In the genomic region with DNA sequence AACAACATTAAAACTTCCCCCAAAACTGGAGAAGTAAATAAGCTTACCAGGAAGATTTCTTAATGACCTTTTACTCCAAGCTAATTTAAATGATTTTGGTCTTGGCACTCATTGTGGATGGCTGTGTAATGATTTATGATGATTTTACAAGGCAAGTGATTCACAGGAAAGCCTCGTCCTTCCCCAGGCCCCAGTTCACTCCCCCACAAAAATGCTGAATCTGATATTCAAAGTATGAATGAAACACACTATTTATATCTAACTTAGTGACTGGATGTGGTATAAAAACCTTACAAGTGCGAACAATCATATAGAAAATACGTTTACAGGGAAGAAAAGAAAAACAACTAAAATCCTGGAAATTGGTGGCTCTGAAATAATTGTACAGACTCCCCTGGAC, we compare ENCODE assay signal across 10 cellular contexts. TPM values are rescaled to one million over a fixed set of nuclear protein-coding genes. Genes with fewer than 3 reads are reported as not detected.
DNase-seq lines count a peak whose midpoint lies in the region; ATAC-seq and TF ChIP-seq lines count a peak whose summit lies in the region.
"Had no signal": no experiment of that assay in that cellular context is flagged by ENCODE, and none has a peak within 500 bp of the region (broad histone marks: within the 10 kb centered on the region; RNA-seq: fewer than 3 reads in every experiment).

No MANE protein-coding gene starts in this region.

- H3K9ac ChIP-seq in adipocyte (ENCODE audit: low read length), result peak overlapping the region; percentile 67
- peak overlapping the region; percentile 78 for H3K9ac ChIP-seq in skeletal muscle satellite cell (ENCODE audit: low read depth, low read length)

- H3K9me3 ChIP-seq in adipocyte (ENCODE audit: control insufficient read depth, low read length) (no peaks in the 10 kb centered on the region), gastroesophageal sphincter (no peaks in the 10 kb centered on the region), skeletal muscle satellite cell (replicated peaks; ENCODE audit: low read length) (no peaks in the 10 kb centered on the region)

- peak overlapping the region; percentile 57 for H3K4me3 ChIP-seq in adipocyte (ENCODE audit: low read length)
- no peak overlapping the region for H3K4me3 ChIP-seq in gastroesophageal sphincter
- H3K4me3 ChIP-seq in skeletal muscle satellite cell (ENCODE audit: low read length), result peak overlapping the region; percentile 41

- ATAC-seq in gastroesophageal sphincter (no peak), GM19463 (IDR thresholded peaks at IDR 0.05; ENCODE audit: unreplicated experiment) (no peak)

- intact Hi-C loops in posterior cingulate gyrus (cut with DNase I), result no loop called here

- peak overlapping the region; percentile 75 for H3K4me2 ChIP-seq in skeletal muscle satellite cell (ENCODE audit: low read length)

- no peaks in the 10 kb centered on the region for H3K27me3 ChIP-seq in adipocyte (replicated peaks; ENCODE audit: control insufficient read depth, insufficient read depth, low read length)
- no peaks in the 10 kb centered on the region for H3K27me3 ChIP-seq in gastroesophageal sphincter
- no peaks in the 10 kb centered on the region for H3K27me3 ChIP-seq in skeletal muscle satellite cell (ENCODE audit: control insufficient read depth, insufficient read depth, low read length)

- H3K4me1 ChIP-seq in adipocyte (ENCODE audit: control insufficient read depth, insufficient read depth, low read length) (peaks cover 59% of the 10 kb centered on the region), gastroesophageal sphincter (peaks cover 5 to 72% (median 46%) of the 10 kb centered on the region in 3 donors), skeletal muscle satellite cell (ENCODE audit: control insufficient read depth, insufficient read depth, low read length) (peaks cover 58% of the 10 kb centered on the region)

- no peak for TF ChIP-seq CTCF in gastroesophageal sphincter (IDR thresholded peaks at IDR 0.05)

- DNase-seq in ELR (ENCODE audit: low read depth), result peak; percentile 82
- peak; percentile 82 for DNase-seq in adipocyte (ENCODE audit: low read depth)
- no peak for DNase-seq in NCI-H1436 (lab: John Stamatoyannopoulos, UW)
- no peak for DNase-seq in posterior cingulate gyrus
- DNase-seq in NCI-H510A treated with DMSO at 0.1 percent for 48 hours (lab: John Stamatoyannopoulos, UW), result no peak
- DNase-seq: activated CD4-positive, alpha-beta T cell treated with anti-CD3 and anti-CD28 coated beads, Interleukin-2, amount 10 ng/mL, durations not matched to agents 7 days and 5 days; retina had no signal

- 18 to 26% methylated on average over 2 to 3 of the region's 3 CpGs for WGBS in gastroesophageal sphincter (ENCODE audit: low coverage in 1 of 2), 2 donors

- TF ChIP-seq EP300 in gastroesophageal sphincter (IDR thresholded peaks at IDR 0.05), result no peak

- H3K27ac ChIP-seq in gastroesophageal sphincter, result peak overlapping the region in 3 of 4 donors; percentile 40 to 85 (median 74)

- TF ChIP-seq POLR2A in gastroesophageal sphincter (IDR thresholded peaks at IDR 0.05), result no peak

- H3K36me3 ChIP-seq in adipocyte (ENCODE audit: control insufficient read depth, insufficient read depth, low read length, severe bottlenecking) (peaks cover 20% of the 10 kb centered on the region), gastroesophageal sphincter (peaks cover 0 to 29% of the 10 kb centered on the region in 2 donors), skeletal muscle satellite cell (ENCODE audit: insufficient read depth, low read length) (peaks cover 16% of the 10 kb centered on the region)

RNA-seq across cellular contexts. Expression of a gene that starts 49.8 kb away (rescaled TPM):
- 10 to 100 TPM; 17.8 to 43.8 (median 29.9) TPM for total RNA-seq in gastroesophageal sphincter
- 19.5 and 21.2 TPM in 2 replicates for total RNA-seq in skeletal muscle satellite cell (2012; rRNA removed)

Comparison
In these comparisons a context has a peak if more than half of its experiments do, and no peak if none do; other contexts are left out.
1. DNase-seq: peak in ELR (single experiment) and adipocyte (single experiment); none in NCI-H1436 (single experiment), posterior cingulate gyrus (0 of 10) and NCI-H510A treated with DMSO at 0.1 percent for 48 hours (single experiment).
2. H3K4me3 ChIP-seq: peak in adipocyte (single experiment) and skeletal muscle satellite cell (single experiment); none in gastroesophageal sphincter (0 of 2).